1 cellular context compared by ENCODE assay signal in the genomic region with DNA sequence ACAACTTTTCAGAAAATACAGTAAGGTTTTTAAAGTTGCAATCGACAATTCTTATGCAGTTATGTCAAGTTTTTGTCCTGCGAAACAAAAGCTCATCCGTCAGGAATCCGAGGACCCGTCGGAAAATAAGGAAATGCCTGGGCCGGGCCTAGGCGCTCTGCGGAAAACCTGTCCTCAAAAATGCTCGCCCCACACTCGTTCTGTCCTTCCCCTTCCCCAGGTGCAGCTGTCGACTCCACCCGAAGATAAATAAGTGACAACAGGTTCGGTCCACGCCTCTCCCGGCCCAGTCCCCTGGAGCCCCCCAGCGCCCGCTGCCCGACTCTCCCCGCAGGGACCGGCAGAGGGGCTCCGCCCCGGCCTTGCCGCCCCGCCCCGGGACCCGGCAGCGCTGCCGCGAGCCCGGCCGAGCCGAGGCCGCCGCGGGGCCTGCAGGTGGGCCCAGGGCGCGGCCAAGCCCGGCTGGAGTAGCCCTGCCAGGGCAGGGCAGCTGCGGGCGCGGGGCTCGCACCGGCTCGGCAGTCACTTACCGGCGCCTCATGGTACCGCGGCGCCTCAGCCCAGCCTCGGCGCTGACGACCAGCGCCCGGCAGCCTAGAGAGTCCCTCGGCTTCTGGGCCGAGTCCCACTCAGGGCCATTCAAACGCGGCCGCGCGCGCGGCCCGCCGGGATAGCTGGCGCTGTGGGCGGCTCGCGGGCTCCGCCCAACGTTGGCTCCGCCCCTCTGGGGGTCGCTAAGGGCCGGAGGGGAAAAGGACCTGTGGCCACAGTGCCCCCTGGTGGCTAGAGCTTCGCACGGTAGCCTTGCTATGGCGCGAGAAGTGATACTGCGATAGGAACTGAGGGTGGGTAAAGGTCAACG.
TF ChIP-seq lines count a peak whose summit lies in the region.

A gene with protein sequence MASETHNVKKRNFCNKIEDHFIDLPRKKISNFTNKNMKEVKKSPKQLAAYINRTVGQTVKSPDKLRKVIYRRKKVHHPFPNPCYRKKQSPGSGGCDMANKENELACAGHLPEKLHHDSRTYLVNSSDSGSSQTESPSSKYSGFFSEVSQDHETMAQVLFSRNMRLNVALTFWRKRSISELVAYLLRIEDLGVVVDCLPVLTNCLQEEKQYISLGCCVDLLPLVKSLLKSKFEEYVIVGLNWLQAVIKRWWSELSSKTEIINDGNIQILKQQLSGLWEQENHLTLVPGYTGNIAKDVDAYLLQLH (minus strand): TSS at position 676 of the 862 bp plus-strand sequence. CDS start 46,420 bp downstream, outside the sequence.

TF ChIP-seq in K562, 482 proteins besides CTCF, POLR2A, EP300 and RAD21 (continued from another document):
- 0 out of 2 replicates have a peak, but pooled peaks have one; percentile 26 for TF ChIP-seq DMBX1 (CRISPR knock-in tag; IDR thresholded peaks at IDR 0.05; ENCODE audit: borderline replicate concordance)
- TF ChIP-seq, protein P1, sequence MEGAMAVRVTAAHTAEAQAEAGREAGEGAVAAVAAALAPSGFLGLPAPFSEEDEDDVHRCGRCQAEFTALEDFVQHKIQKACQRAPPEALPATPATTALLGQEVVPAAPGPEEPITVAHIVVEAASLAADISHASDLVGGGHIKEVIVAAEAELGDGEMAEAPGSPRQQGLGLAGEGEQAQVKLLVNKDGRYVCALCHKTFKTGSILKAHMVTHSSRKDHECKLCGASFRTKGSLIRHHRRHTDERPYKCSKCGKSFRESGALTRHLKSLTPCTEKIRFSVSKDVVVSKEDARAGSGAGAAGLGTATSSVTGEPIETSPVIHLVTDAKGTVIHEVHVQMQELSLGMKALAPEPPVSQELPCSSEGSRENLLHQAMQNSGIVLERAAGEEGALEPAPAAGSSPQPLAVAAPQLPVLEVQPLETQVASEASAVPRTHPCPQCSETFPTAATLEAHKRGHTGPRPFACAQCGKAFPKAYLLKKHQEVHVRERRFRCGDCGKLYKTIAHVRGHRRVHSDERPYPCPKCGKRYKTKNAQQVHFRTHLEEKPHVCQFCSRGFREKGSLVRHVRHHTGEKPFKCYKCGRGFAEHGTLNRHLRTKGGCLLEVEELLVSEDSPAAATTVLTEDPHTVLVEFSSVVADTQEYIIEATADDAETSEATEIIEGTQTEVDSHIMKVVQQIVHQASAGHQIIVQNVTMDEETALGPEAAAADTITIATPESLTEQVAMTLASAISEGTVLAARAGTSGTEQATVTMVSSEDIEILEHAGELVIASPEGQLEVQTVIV (CRISPR knock-in tag; IDR thresholded peaks at IDR 0.05; ENCODE audit: borderline replicate concordance): no peak
- TF ChIP-seq, protein P2, sequence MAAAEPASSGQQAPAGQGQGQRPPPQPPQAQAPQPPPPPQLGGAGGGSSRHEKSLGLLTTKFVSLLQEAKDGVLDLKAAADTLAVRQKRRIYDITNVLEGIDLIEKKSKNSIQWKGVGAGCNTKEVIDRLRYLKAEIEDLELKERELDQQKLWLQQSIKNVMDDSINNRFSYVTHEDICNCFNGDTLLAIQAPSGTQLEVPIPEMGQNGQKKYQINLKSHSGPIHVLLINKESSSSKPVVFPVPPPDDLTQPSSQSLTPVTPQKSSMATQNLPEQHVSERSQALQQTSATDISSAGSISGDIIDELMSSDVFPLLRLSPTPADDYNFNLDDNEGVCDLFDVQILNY (CRISPR knock-in tag; IDR thresholded peaks at IDR 0.05): no peak
- TF ChIP-seq, protein P3, sequence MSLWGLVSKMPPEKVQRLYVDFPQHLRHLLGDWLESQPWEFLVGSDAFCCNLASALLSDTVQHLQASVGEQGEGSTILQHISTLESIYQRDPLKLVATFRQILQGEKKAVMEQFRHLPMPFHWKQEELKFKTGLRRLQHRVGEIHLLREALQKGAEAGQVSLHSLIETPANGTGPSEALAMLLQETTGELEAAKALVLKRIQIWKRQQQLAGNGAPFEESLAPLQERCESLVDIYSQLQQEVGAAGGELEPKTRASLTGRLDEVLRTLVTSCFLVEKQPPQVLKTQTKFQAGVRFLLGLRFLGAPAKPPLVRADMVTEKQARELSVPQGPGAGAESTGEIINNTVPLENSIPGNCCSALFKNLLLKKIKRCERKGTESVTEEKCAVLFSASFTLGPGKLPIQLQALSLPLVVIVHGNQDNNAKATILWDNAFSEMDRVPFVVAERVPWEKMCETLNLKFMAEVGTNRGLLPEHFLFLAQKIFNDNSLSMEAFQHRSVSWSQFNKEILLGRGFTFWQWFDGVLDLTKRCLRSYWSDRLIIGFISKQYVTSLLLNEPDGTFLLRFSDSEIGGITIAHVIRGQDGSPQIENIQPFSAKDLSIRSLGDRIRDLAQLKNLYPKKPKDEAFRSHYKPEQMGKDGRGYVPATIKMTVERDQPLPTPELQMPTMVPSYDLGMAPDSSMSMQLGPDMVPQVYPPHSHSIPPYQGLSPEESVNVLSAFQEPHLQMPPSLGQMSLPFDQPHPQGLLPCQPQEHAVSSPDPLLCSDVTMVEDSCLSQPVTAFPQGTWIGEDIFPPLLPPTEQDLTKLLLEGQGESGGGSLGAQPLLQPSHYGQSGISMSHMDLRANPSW (CRISPR knock-in tag; IDR thresholded peaks at IDR 0.05): no peak
- TF ChIP-seq KLF13 (tag; IDR thresholded peaks at IDR 0.05; ENCODE audit: borderline replicate concordance, low read depth): peak; percentile 52; the same call in 1 of the 2 replicates
- TF ChIP-seq POU5F1 (IDR thresholded peaks at IDR 0.05; ENCODE audit: borderline replicate concordance, low read depth, low read length, partially characterized antibody): no peak
- peak; percentile 88 for TF ChIP-seq SUPT5H (IDR thresholded peaks at IDR 0.05)
- TF ChIP-seq, protein P4, sequence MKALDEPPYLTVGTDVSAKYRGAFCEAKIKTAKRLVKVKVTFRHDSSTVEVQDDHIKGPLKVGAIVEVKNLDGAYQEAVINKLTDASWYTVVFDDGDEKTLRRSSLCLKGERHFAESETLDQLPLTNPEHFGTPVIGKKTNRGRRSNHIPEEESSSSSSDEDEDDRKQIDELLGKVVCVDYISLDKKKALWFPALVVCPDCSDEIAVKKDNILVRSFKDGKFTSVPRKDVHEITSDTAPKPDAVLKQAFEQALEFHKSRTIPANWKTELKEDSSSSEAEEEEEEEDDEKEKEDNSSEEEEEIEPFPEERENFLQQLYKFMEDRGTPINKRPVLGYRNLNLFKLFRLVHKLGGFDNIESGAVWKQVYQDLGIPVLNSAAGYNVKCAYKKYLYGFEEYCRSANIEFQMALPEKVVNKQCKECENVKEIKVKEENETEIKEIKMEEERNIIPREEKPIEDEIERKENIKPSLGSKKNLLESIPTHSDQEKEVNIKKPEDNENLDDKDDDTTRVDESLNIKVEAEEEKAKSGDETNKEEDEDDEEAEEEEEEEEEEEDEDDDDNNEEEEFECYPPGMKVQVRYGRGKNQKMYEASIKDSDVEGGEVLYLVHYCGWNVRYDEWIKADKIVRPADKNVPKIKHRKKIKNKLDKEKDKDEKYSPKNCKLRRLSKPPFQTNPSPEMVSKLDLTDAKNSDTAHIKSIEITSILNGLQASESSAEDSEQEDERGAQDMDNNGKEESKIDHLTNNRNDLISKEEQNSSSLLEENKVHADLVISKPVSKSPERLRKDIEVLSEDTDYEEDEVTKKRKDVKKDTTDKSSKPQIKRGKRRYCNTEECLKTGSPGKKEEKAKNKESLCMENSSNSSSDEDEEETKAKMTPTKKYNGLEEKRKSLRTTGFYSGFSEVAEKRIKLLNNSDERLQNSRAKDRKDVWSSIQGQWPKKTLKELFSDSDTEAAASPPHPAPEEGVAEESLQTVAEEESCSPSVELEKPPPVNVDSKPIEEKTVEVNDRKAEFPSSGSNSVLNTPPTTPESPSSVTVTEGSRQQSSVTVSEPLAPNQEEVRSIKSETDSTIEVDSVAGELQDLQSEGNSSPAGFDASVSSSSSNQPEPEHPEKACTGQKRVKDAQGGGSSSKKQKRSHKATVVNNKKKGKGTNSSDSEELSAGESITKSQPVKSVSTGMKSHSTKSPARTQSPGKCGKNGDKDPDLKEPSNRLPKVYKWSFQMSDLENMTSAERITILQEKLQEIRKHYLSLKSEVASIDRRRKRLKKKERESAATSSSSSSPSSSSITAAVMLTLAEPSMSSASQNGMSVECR (CRISPR knock-in tag; IDR thresholded peaks at IDR 0.05): no peak
- no peak for TF ChIP-seq RHOXF2B (CRISPR knock-in tag; conservative IDR thresholded peaks at IDR 0.05)
- TF ChIP-seq MTA1 (IDR thresholded peaks at IDR 0.05; ENCODE audit: borderline replicate concordance): no peak
- peak; percentile 77 for TF ChIP-seq EGR1 (conservative IDR thresholded peaks at IDR 0.05)
- no peak for TF ChIP-seq ZNF764 (CRISPR knock-in tag; IDR thresholded peaks at IDR 0.05; ENCODE audit: low read depth)
- no peak for TF ChIP-seq ZNF217 (CRISPR knock-in tag; IDR thresholded peaks at IDR 0.05)
- TF ChIP-seq, protein P5, sequence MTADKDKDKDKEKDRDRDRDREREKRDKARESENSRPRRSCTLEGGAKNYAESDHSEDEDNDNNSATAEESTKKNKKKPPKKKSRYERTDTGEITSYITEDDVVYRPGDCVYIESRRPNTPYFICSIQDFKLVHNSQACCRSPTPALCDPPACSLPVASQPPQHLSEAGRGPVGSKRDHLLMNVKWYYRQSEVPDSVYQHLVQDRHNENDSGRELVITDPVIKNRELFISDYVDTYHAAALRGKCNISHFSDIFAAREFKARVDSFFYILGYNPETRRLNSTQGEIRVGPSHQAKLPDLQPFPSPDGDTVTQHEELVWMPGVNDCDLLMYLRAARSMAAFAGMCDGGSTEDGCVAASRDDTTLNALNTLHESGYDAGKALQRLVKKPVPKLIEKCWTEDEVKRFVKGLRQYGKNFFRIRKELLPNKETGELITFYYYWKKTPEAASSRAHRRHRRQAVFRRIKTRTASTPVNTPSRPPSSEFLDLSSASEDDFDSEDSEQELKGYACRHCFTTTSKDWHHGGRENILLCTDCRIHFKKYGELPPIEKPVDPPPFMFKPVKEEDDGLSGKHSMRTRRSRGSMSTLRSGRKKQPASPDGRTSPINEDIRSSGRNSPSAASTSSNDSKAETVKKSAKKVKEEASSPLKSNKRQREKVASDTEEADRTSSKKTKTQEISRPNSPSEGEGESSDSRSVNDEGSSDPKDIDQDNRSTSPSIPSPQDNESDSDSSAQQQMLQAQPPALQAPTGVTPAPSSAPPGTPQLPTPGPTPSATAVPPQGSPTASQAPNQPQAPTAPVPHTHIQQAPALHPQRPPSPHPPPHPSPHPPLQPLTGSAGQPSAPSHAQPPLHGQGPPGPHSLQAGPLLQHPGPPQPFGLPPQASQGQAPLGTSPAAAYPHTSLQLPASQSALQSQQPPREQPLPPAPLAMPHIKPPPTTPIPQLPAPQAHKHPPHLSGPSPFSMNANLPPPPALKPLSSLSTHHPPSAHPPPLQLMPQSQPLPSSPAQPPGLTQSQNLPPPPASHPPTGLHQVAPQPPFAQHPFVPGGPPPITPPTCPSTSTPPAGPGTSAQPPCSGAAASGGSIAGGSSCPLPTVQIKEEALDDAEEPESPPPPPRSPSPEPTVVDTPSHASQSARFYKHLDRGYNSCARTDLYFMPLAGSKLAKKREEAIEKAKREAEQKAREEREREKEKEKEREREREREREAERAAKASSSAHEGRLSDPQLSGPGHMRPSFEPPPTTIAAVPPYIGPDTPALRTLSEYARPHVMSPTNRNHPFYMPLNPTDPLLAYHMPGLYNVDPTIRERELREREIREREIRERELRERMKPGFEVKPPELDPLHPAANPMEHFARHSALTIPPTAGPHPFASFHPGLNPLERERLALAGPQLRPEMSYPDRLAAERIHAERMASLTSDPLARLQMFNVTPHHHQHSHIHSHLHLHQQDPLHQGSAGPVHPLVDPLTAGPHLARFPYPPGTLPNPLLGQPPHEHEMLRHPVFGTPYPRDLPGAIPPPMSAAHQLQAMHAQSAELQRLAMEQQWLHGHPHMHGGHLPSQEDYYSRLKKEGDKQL (CRISPR knock-in tag; IDR thresholded peaks at IDR 0.05; ENCODE audit: borderline replicate concordance): no peak
- TF ChIP-seq ERF (CRISPR knock-in tag; IDR thresholded peaks at IDR 0.05): no peak
TF ChIP-seq in K562: peak in this region for 116.
